ENCODE assay signal across 13 cellular contexts in the genomic region with DNA sequence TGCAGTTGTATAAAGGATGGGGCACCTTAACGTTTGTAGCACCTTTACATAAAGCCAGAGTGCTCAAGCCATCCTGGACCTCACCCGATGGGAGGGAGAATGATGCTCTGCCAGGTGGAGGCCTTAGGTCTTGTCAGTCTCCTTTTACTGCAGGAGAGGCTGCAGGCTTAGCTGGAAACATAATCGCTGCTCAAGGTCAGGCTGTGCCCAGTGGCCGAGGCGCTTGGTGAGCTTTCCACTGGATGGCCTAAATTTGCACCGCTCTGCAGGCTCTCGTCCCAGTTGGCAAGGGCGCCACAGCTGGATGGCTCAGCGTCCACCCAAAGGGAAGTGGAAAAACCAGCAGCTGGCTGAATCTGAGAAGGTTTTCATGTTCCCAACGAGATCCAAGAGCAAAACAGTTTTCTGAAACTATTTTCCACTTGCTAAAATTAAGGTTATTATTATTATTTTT.
"Had no signal": no experiment of that assay in that cellular context is flagged by ENCODE, and none has a peak within 500 bp of the region (broad histone marks: within the 10 kb centered on the region; RNA-seq: fewer than 3 reads in every experiment).

No MANE protein-coding gene starts in this region.

- H3K9me3 Mint-ChIP-seq: activated T-cell treated with anti-CD3 and anti-CD28 coated beads, Interleukin-2, amount 50 U/mL, for 4 hours; neural crest cell had no signal

- H3K4me3 ChIP-seq: esophagus muscularis mucosa, heart left ventricle, thyroid gland had no signal

- H3K36me3 ChIP-seq: esophagus muscularis mucosa, heart left ventricle, thyroid gland had no signal

- DNase-seq: activated CD4-positive, alpha-beta T cell treated with anti-CD3 and anti-CD28 coated beads, Interleukin-2, amount 50 U/mL, for 4 hours; activated CD8-positive, alpha-beta memory T cell treated with anti-CD3 and anti-CD28 coated beads, Interleukin-2, amount 10 ng/mL, durations not matched to agents 7 days and 5 days; activated effector memory CD4-positive, alpha-beta T cell treated with anti-CD3 and anti-CD28 coated beads, Interleukin-2, amount 50 U/mL, for 16 hours; activated T-cell treated with anti-CD3 and anti-CD28 coated beads, Interleukin-2, amount 50 U/mL, for 4 hours; aorta; foreskin melanocyte; stimulated activated CD4-positive, alpha-beta T cell treated with anti-CD3 and anti-CD28 coated beads, Interleukin-4, amount 100 ng/mL, for 4 hours had no signal

- H3K9me3 ChIP-seq: thyroid gland had no signal

- H3K4me3 Mint-ChIP-seq: activated CD8-positive, alpha-beta memory T cell treated with anti-CD3 and anti-CD28 coated beads, Interleukin-2, amount 10 ng/mL, durations not matched to agents 7 days and 5 days; activated naive CD8-positive, alpha-beta T cell; activated T-cell treated with anti-CD3 and anti-CD28 coated beads, Interleukin-2, amount 50 U/mL, for 4 hours; neural crest cell had no signal

- H3K27me3 ChIP-seq: heart left ventricle, thyroid gland had no signal

- H3K27ac ChIP-seq: esophagus muscularis mucosa, heart left ventricle, parathyroid adenoma, thyroid gland had no signal

- H3K4me1 ChIP-seq: esophagus muscularis mucosa, heart left ventricle, parathyroid adenoma, thyroid gland had no signal

- H3K36me3 Mint-ChIP-seq: activated CD8-positive, alpha-beta memory T cell treated with anti-CD3 and anti-CD28 coated beads, Interleukin-2, amount 10 ng/mL, durations not matched to agents 7 days and 5 days; activated naive CD8-positive, alpha-beta T cell had no signal

- H3K27me3 Mint-ChIP-seq: activated CD8-positive, alpha-beta memory T cell treated with anti-CD3 and anti-CD28 coated beads, Interleukin-2, amount 10 ng/mL, durations not matched to agents 7 days and 5 days had no signal

- ATAC-seq: activated CD8-positive, alpha-beta memory T cell treated with anti-CD3 and anti-CD28 coated beads, Interleukin-2, amount 10 ng/mL, durations not matched to agents 7 days and 5 days; activated T-cell treated with anti-CD3 and anti-CD28 coated beads, Interleukin-2, amount 50 U/mL, for 4 hours had no signal

- H3K4me1 Mint-ChIP-seq: activated CD8-positive, alpha-beta memory T cell treated with anti-CD3 and anti-CD28 coated beads, Interleukin-2, amount 10 ng/mL, durations not matched to agents 7 days and 5 days; neural crest cell had no signal

- H3K27ac Mint-ChIP-seq: activated CD8-positive, alpha-beta memory T cell treated with anti-CD3 and anti-CD28 coated beads, Interleukin-2, amount 10 ng/mL, durations not matched to agents 7 days and 5 days; activated naive CD8-positive, alpha-beta T cell had no signal
